In the genomic region with DNA sequence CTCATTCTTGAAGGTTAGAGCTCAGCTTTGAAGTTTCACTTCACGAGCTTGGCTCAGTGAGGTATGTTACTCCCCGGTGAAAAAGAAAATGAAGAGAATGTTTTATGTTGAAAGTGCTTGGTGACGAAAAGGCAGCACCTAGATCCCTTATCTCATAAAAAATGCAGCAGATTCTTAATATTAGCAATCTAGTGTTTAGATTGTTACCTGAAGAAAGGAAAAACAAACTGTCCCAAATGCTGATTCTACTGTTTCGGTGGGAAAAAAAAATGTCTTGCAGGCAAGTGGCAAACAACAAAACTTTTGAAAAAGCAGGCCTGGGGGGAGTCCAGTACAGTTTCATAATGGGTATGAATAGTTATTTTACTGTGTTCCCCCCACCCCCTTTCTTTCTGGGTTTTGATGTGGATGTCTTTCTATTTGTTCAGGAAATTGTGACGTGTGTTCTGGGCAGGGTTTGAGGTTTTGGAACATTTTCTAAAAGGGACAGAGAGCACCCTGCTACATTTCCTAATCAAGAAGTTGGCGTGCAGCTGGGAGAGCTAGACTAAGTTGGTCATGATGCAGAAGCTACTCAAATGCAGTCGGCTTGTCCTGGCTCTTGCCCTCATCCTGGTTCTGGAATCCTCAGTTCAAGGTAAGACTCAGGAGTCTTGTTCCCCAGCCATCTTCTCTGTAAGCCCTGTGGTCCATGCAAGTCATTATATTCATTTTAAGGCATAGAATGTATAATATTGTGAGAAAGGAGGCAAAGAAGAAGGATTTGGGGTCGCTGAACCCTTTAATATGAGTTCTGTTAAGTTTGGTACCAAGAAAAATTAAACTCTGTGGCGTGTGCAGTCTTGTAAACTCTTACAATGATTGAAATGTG, we compare ENCODE assay signal across 8 cellular contexts. TPM values are rescaled to one million over a fixed set of nuclear protein-coding genes. Genes with fewer than 3 reads are reported as not detected.
DNase-seq lines count a peak whose midpoint lies in the region; ATAC-seq and TF ChIP-seq lines count a peak whose summit lies in the region.

A gene with protein sequence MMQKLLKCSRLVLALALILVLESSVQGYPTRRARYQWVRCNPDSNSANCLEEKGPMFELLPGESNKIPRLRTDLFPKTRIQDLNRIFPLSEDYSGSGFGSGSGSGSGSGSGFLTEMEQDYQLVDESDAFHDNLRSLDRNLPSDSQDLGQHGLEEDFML (plus strand): TSS at position 504 of the 871 bp plus-strand sequence. CDS start 55 bp downstream, at position 559.

- H3K27ac Mint-ChIP-seq in effector memory CD8-positive, alpha-beta T cell, result peak within 1 kb of the TSS; percentile 93 to 98
- peak within 1 kb of the TSS; percentile 93 to 100 (median 98) for H3K27ac Mint-ChIP-seq in naive thymus-derived CD8-positive, alpha-beta T cell

- ATAC-seq in GM21390 (IDR thresholded peaks at IDR 0.05; ENCODE audit: unreplicated experiment), result peak; percentile 63
- peak; percentile 51 for ATAC-seq in effector memory CD8-positive, alpha-beta T cell (replicated peaks)
- ATAC-seq in naive thymus-derived CD8-positive, alpha-beta T cell, result peak; percentile 62 to 69

- no peaks in the 10 kb centered on the region for H3K9me3 Mint-ChIP-seq in effector memory CD8-positive, alpha-beta T cell
- H3K9me3 Mint-ChIP-seq in naive thymus-derived CD8-positive, alpha-beta T cell, result no peaks in the 10 kb centered on the region

- no peak for TF ChIP-seq CTCF in BJ (IDR thresholded peaks at IDR 0.05; ENCODE audit: insufficient read depth, low read depth, low read length)

- H3K36me3 ChIP-seq in BJ (ENCODE audit: control insufficient read depth, insufficient read depth, low read length), result no peaks in the 10 kb centered on the region

- no peaks in the 10 kb centered on the region for H3K27me3 Mint-ChIP-seq in effector memory CD8-positive, alpha-beta T cell
- H3K27me3 Mint-ChIP-seq in naive thymus-derived CD8-positive, alpha-beta T cell, result no peaks in the 10 kb centered on the region

- CTCF ChIA-PET in BJ (lab: Yijun Ruan, JAX), result interaction anchor here (1.0 to 1.1 kb wide), 2 partner anchors 82 to 102 kb away, joined by 3 read pairs; no protein-coding TSS in a partner anchor

- no peak for DNase-seq in BJ (ENCODE audit: low read depth)
- DNase-seq in Kasumi-1 (lab: John Stamatoyannopoulos, UW), result peak; percentile 97 to 98
- DNase-seq in activated CD8-positive, alpha-beta memory T cell treated with anti-CD3 and anti-CD28 coated beads for 1 hour (ENCODE audit: extremely low read depth in 1 of 2, low read depth in 1 of 2), result peak; percentile 49 to 70
- DNase-seq in effector memory CD8-positive, alpha-beta T cell, result peak; percentile 72 to 85 (median 76)
- peak; percentile 41 to 91 (median 83) for DNase-seq in naive thymus-derived CD8-positive, alpha-beta T cell
- peak in 25 of 49 donors; percentile 2 to 48 (median 20) for DNase-seq in substantia nigra (lab: John Stamatoyannopoulos, UW)
- no peak for DNase-seq in H4 (ENCODE audit: low spot score)

- POLR2A ChIA-PET in BJ (lab: Charles Lee), result no interaction called here
- POLR2A ChIA-PET in naive thymus-derived CD8-positive, alpha-beta T cell (lab: Charles Lee), result interaction anchor here (0.5 to 1.4 kb wide), 13 partner anchors 8 to 132 kb away, joined by 3 to 8 read pairs (median 3); a partner anchor contains a TSS

- H3K27ac ChIP-seq in substantia nigra (ENCODE audit: low read depth, low read length, poor library complexity, severe bottlenecking), result peak within 1 kb of the TSS; percentile 73

- peak within 1 kb of the TSS; percentile 85 to 88 for H3K4me3 Mint-ChIP-seq in effector memory CD8-positive, alpha-beta T cell
- peak within 1 kb of the TSS; percentile 77 to 98 (median 92) for H3K4me3 Mint-ChIP-seq in naive thymus-derived CD8-positive, alpha-beta T cell

- H3K27me3 ChIP-seq in BJ (ENCODE audit: control insufficient read depth, insufficient read depth, low read length), result no peaks in the 10 kb centered on the region

- peaks cover 59% of the 10 kb centered on the region for H3K36me3 Mint-ChIP-seq in effector memory CD8-positive, alpha-beta T cell (ENCODE audit: insufficient read depth)
- no peaks in the 10 kb centered on the region for H3K36me3 Mint-ChIP-seq in naive thymus-derived CD8-positive, alpha-beta T cell

- peak within 1 kb of the TSS; percentile 6 for H3K4me3 ChIP-seq in BJ (ENCODE audit: low read depth, low read length)

- H3K4me1 Mint-ChIP-seq in effector memory CD8-positive, alpha-beta T cell (ENCODE audit: low read depth in 2 of 2), result peaks cover 39 to 51% of the 10 kb centered on the region in 2 donors
- peaks cover 20 to 66% (median 63%) of the 10 kb centered on the region in 4 donors for H3K4me1 Mint-ChIP-seq in naive thymus-derived CD8-positive, alpha-beta T cell

RNA-seq across cellular contexts. Expression of the gene that starts here (rescaled TPM):
- 83.5 and 127 TPM in 2 replicates for polyA plus RNA-seq in BJ (2011; rRNA removed)
- 32.8 and 48.5 TPM in 2 replicates for polyA minus RNA-seq in BJ (2011; rRNA and poly(A)+ RNA removed)
- 10 to 100 TPM; 70.7 to 74.4 TPM for total RNA-seq in naive thymus-derived CD8-positive, alpha-beta T cell
- polyA plus RNA-seq in naive thymus-derived CD8-positive, alpha-beta T cell, result 100 to 1,000 TPM in 2 of 3 donors, 10 to 100 TPM in 1; 80.3 to 301 (median 110) TPM
- 3.9 and 5.0 TPM in 2 replicates for total RNA-seq in H4 (2014; rRNA removed; shearing (Covaris generic))

Comparison
In these comparisons a context has a peak if more than half of its experiments do, and no peak if none do; other contexts are left out.
1. RNA of the gene that starts here (total RNA-seq): 70.7 to 74.4 TPM in naive thymus-derived CD8-positive, alpha-beta T cell; 3.9 to 5.0 TPM in H4; every median in the first group is over 10 times any median in the second.
2. DNase-seq: peak in Kasumi-1 (2 of 2), activated CD8-positive, alpha-beta memory T cell treated with anti-CD3 and anti-CD28 coated beads for 1 hour (2 of 2), effector memory CD8-positive, alpha-beta T cell (3 of 3), naive thymus-derived CD8-positive, alpha-beta T cell (10 of 10) and substantia nigra (25 of 49); none in BJ (single experiment) and H4 (single experiment).
3. Peak in every context shown above with its lines, with median percentiles within 50 percentile points of each other: ATAC-seq.